Comparison of ENCODE assay signal across 14 cellular contexts in genomic region chr1:15282810-15283474, GRCh38. TPM values are rescaled to one million over a fixed set of nuclear protein-coding genes. Genes with fewer than 3 reads are reported as not detected.
DNase-seq lines count a peak whose midpoint lies in the region; ATAC-seq and TF ChIP-seq lines count a peak whose summit lies in the region.
"Had no signal": no experiment of that assay in that cellular context is flagged by ENCODE, and none has a peak within 500 bp of the region (broad histone marks: within the 10 kb centered on the region; RNA-seq: fewer than 3 reads in every experiment).

No MANE protein-coding gene starts in this region.

- no peak for TF ChIP-seq CTCF in GM13977 (IDR thresholded peaks at IDR 0.05; ENCODE audit: extremely low read depth, insufficient read depth, missing control alignments)

- in situ Hi-C loops in GM13977 (cut with MboI; ENCODE audit: low pct_unique_long_range_greater_than_20kb, low sequenced_read_pairs, unreplicated experiment): no loop called here

- ATAC-seq in Right ventricle myocardium inferior: peak; percentile 80
- ATAC-seq: stimulated activated naive B cell treated with anti-CD40 and anti-IgM and Interleukin-4, amounts not matched to agents 10 μg/mL and 1 μg/mL and 100 μg/mL, for 72 hours had no signal

- intact Hi-C loops in Right ventricle myocardium inferior (cut with DNase I) (no loop called here), cardiac septum (cut with DNase I) (no loop called here)

- no peak for DNase-seq in Right ventricle myocardium inferior (ENCODE audit: missing footprints)
- DNase-seq in cardiac septum (ENCODE audit: low spot score): no peak
- DNase-seq in cerebellum (ENCODE audit: low spot score): peak; percentile 68
- peak; percentile 39 for DNase-seq in islet precursor cell
- DNase-seq in putamen (ENCODE audit: low spot score): no peak
- DNase-seq in NCI-H2227 treated with DMSO at 0.1 percent for 48 hours (lab: John Stamatoyannopoulos, UW): no peak
- no peak for DNase-seq in activated CD4-positive, alpha-beta T cell treated with anti-CD3 and anti-CD28 coated beads for 48 hours
- DNase-seq in GM13977 (ENCODE audit: low spot score): no peak
- DNase-seq: activated CD4-positive, alpha-beta T cell treated with anti-CD3 and anti-CD28 coated beads, Interleukin-2, amount 50 U/mL, for 1 hour; activated naive CD8-positive, alpha-beta T cell treated with anti-CD3 and anti-CD28 coated beads, Interleukin-2, amount 10 ng/mL, durations not matched to agents 7 days and 5 days; activated T-cell treated with anti-CD3 and anti-CD28 coated beads, Interleukin-2, amount 50 U/mL, for 1 hour; CD8-positive, alpha-beta memory T cell; stimulated activated naive B cell treated with anti-CD40 and anti-IgM and Interleukin-4, amounts not matched to agents 10 μg/mL and 1 μg/mL and 100 μg/mL, for 72 hours had no signal

RNA-seq across cellular contexts. Expression of gene FHAD1, which starts 35.9 kb away (rescaled TPM):
- not detected for total RNA-seq in Right ventricle myocardium inferior
- total RNA-seq in cardiac septum: 0.32 TPM
- 2.4 TPM for total RNA-seq in cerebellum
- total RNA-seq: CD8-positive, alpha-beta memory T cell; vagina had no signal

Comparison
In these comparisons a context has a peak if more than half of its experiments do, and no peak if none do; other contexts are left out.
1. DNase-seq: peak in cerebellum (single experiment) and islet precursor cell (single experiment); none in Right ventricle myocardium inferior (single experiment), cardiac septum (single experiment), putamen (single experiment), NCI-H2227 treated with DMSO at 0.1 percent for 48 hours (single experiment), activated CD4-positive, alpha-beta T cell treated with anti-CD3 and anti-CD28 coated beads for 48 hours (single experiment) and GM13977 (single experiment).